Comparison of ENCODE assay signal across 8 cellular contexts in genomic region chr9:95025213-95026170, GRCh38.
DNase-seq lines count a peak whose midpoint lies in the region; ATAC-seq, FAIRE-seq and TF ChIP-seq lines count a peak whose summit lies in the region.

No MANE protein-coding gene starts in this region.

- DNase-seq in HEK293T (ENCODE audit: extremely low spot score) (peak; percentile 63), kidney (peak; percentile 94), SKM-1 (lab: John Stamatoyannopoulos, UW; ENCODE audit: unreplicated experiment) (no peak)
- DNase-seq in activated CD4-positive, alpha-beta T cell treated with anti-CD3 and anti-CD28 coated beads for 4 hours, result no peak

- FAIRE-seq in kidney (lab: Jason Lieb, UNC), result peak; percentile 82

- H3K27me3 ChIP-seq in subcutaneous abdominal adipose tissue (ENCODE audit: control insufficient read depth in 5 of 5, insufficient read depth in 4 of 5, low read length in 5 of 5), result no peaks in the 10 kb centered on the region

- H3K4me1 ChIP-seq in kidney (ENCODE audit: control insufficient read depth in 1 of 2, insufficient read depth in 1 of 2, low read depth in 1 of 2, low read length in 2 of 2), result peaks cover 48 to 73% of the 10 kb centered on the region in 2 donors
- H3K4me1 ChIP-seq in subcutaneous abdominal adipose tissue (ENCODE audit: control insufficient read depth in 5 of 5, insufficient read depth in 5 of 5, low read length in 5 of 5), result peaks cover 2 to 38% (median 30%) of the 10 kb centered on the region in 5 donors

- H3K4me3 ChIP-seq in kidney (ENCODE audit: low read length in 2 of 2), result no peak overlapping the region
- H3K4me3 ChIP-seq in subcutaneous abdominal adipose tissue (ENCODE audit: low read depth in 1 of 5, low read length in 5 of 5), result peak overlapping the region in 1 of 5 donors; percentile 31

- H3K36me3 ChIP-seq in kidney (ENCODE audit: control insufficient read depth in 1 of 2, insufficient read depth in 2 of 2, low read length in 2 of 2) (peaks cover 9 to 22% of the 10 kb centered on the region in 2 donors), subcutaneous abdominal adipose tissue (ENCODE audit: control insufficient read depth in 5 of 5, insufficient read depth in 5 of 5, low read length in 5 of 5) (peaks cover 6 to 16% (median 12%) of the 10 kb centered on the region in 5 donors)

- POLR2A ChIA-PET in HEK293T (lab: Yijun Ruan, JAX), result no interaction called here

- H3K9ac ChIP-seq in kidney (ENCODE audit: low read length in 2 of 2) (peak overlapping the region; percentile 11 to 53), subcutaneous abdominal adipose tissue (ENCODE audit: low read length in 5 of 5) (no peak overlapping the region)

- H3K27ac ChIP-seq in angular gyrus (ENCODE audit: low read depth, low read length) (peak overlapping the region; percentile 6), kidney (ENCODE audit: low read depth in 2 of 2, low read length in 2 of 2) (peak overlapping the region; percentile 90 to 96), subcutaneous abdominal adipose tissue (ENCODE audit: low read depth, low read length) (peak overlapping the region; percentile 66)

- H3K9me3 ChIP-seq in kidney (ENCODE audit: control insufficient read depth in 1 of 2, low read length in 2 of 2), result no peaks in the 10 kb centered on the region
- H3K9me3 ChIP-seq in subcutaneous abdominal adipose tissue (ENCODE audit: control insufficient read depth in 5 of 5, low read length in 5 of 5), result no peaks in the 10 kb centered on the region

- intact Hi-C loops in kidney (cut with DNase I), result no loop called here

- CTCF ChIA-PET in HEK293T (lab: Yijun Ruan, JAX), result interaction anchor here (0.7 to 1.6 kb wide), 3 partner anchors 18 to 76 kb away, joined by 3 to 7 read pairs (median 4); no protein-coding TSS in a partner anchor

- TF ChIP-seq CTCF in kidney (IDR thresholded peaks at IDR 0.05; ENCODE audit: borderline replicate concordance, extremely low read depth, insufficient read depth), result no peak

- no peak for ATAC-seq in GM21786 (IDR thresholded peaks at IDR 0.05; ENCODE audit: unreplicated experiment)
- no peak for ATAC-seq in GM21576 (IDR thresholded peaks at IDR 0.05; ENCODE audit: unreplicated experiment)

TF ChIP-seq in HEK293T, 16 proteins besides CTCF, POLR2A, EP300 and RAD21:
- TF ChIP-seq SUZ12 (IDR thresholded peaks at IDR 0.05), result no peak
- no peak for TF ChIP-seq NFRKB (IDR thresholded peaks at IDR 0.05)
- TF ChIP-seq L3MBTL2 (conservative IDR thresholded peaks at IDR 0.05), result no peak
- no peak for TF ChIP-seq ZNF384 (IDR thresholded peaks at IDR 0.05)
- TF ChIP-seq CTBP1 (IDR thresholded peaks at IDR 0.05; ENCODE audit: borderline replicate concordance), result peak; percentile 59; the same call in 1 of the 2 replicates
- no peak for TF ChIP-seq PKNOX1 (IDR thresholded peaks at IDR 0.05)

Comparison
In these comparisons a context has a peak if more than half of its experiments do, and no peak if none do; other contexts are left out.
1. DNase-seq: peak in HEK293T (single experiment) and kidney (single experiment); none in activated CD4-positive, alpha-beta T cell treated with anti-CD3 and anti-CD28 coated beads for 4 hours (0 of 2) and SKM-1 (single experiment).
2. H3K27ac ChIP-seq: peak in every context shown above with its lines; median percentile 93 in kidney; 66 in subcutaneous abdominal adipose tissue; 6 in angular gyrus.
3. H3K9ac ChIP-seq: peak in kidney (2 of 2); none in subcutaneous abdominal adipose tissue (0 of 5).